9 cellular contexts compared by ENCODE assay signal in genomic region chr11:33716236-33716635, GRCh38. TPM values are rescaled to one million over a fixed set of nuclear protein-coding genes. Genes with fewer than 3 reads are reported as not detected.
DNase-seq lines count a peak whose midpoint lies in the region; ATAC-seq, FAIRE-seq and TF ChIP-seq lines count a peak whose summit lies in the region.
"Had no signal": no experiment of that assay in that cellular context is flagged by ENCODE, and none has a peak within 500 bp of the region (broad histone marks: within the 10 kb centered on the region; RNA-seq: fewer than 3 reads in every experiment).

No MANE protein-coding gene starts in this region.

- H3K4me3 Mint-ChIP-seq in T-cell (no peak overlapping the region), WTC11 (no peak overlapping the region)
- H3K4me3 Mint-ChIP-seq: stimulated activated naive CD8-positive, alpha-beta T cell treated with anti-CD3 and anti-CD28 coated beads, Interleukin-15, Interleukin-2, amounts not matched to agents 100 ng/mL and 50 ng/mL, for 24 hours had no signal

- H3K36me3 Mint-ChIP-seq in T-cell (peaks cover 37% of the 10 kb centered on the region), WTC11 (peaks cover 16% of the 10 kb centered on the region)

- H3K4me3 ChIP-seq in adipocyte (ENCODE audit: low read length): no peak overlapping the region

- no peaks in the 10 kb centered on the region for H3K9me3 ChIP-seq in adipocyte (ENCODE audit: control insufficient read depth, low read length)

- H3K4me1 Mint-ChIP-seq in T-cell (no peaks in the 10 kb centered on the region), WTC11 (no peaks in the 10 kb centered on the region)

- H3K36me3 ChIP-seq in adipocyte (ENCODE audit: control insufficient read depth, insufficient read depth, low read length, severe bottlenecking): peaks cover 87% of the 10 kb centered on the region

- peak; percentile 72 for FAIRE-seq in GM19239 (lab: Jason Lieb, UNC)

- H3K27me3 Mint-ChIP-seq in T-cell: no peaks in the 10 kb centered on the region
- H3K27me3 Mint-ChIP-seq in WTC11 (ENCODE audit: low read depth): no peaks in the 10 kb centered on the region
- H3K27me3 Mint-ChIP-seq: stimulated activated naive CD8-positive, alpha-beta T cell treated with anti-CD3 and anti-CD28 coated beads, Interleukin-15, Interleukin-2, amounts not matched to agents 100 ng/mL and 50 ng/mL, for 24 hours had no signal

- peak; percentile 48 for DNase-seq in AG08395 (ENCODE audit: low spot score)
- DNase-seq in GM19239 (ENCODE audit: insufficient read length, low spot score): no peak
- peak; percentile 50 for DNase-seq in adipocyte (ENCODE audit: low read depth)
- no peak for DNase-seq in left colon
- DNase-seq in T-cell: no peak
- no peak for DNase-seq in hippocampal formation (lab: John Stamatoyannopoulos, UW)
- DNase-seq in NCI-H226: no peak
- no peak for DNase-seq in WTC11 (ENCODE audit: low spot score)

- H3K9ac ChIP-seq in adipocyte (ENCODE audit: low read length): no peak overlapping the region

- CTCF ChIA-PET in T-cell (lab: Charles Lee) (interaction anchor here (0.5 to 3.4 kb wide), 5 partner anchors 15 to 477 kb away, joined by 3 to 35 read pairs (median 5); no protein-coding TSS in a partner anchor), WTC11 (lab: Charles Lee) (interaction anchor here (0.9 to 3.4 kb wide), 11 partner anchors 16 to 280 kb away, joined by 3 to 22 read pairs (median 5); partner anchors contain the start of gene CD59)

- POLR2A ChIA-PET in T-cell (lab: Charles Lee): interaction anchor here (0.9 to 1.2 kb wide), 2 partner anchors 26 kb away, joined by 3 read pairs; no protein-coding TSS in a partner anchor
- POLR2A ChIA-PET in WTC11 (lab: Charles Lee): no interaction called here

- H3K4me1 ChIP-seq in adipocyte (ENCODE audit: control insufficient read depth, insufficient read depth, low read length): peaks cover 17% of the 10 kb centered on the region

- H3K27ac Mint-ChIP-seq in T-cell (no peak overlapping the region), WTC11 (no peak overlapping the region)
- H3K27ac Mint-ChIP-seq: stimulated activated naive CD8-positive, alpha-beta T cell treated with anti-CD3 and anti-CD28 coated beads, Interleukin-15, Interleukin-2, amounts not matched to agents 100 ng/mL and 50 ng/mL, for 24 hours had no signal

- H3K27me3 ChIP-seq in adipocyte (replicated peaks; ENCODE audit: control insufficient read depth, insufficient read depth, low read length): no peaks in the 10 kb centered on the region

- peak; percentile 50 for ATAC-seq in left colon
- no peak for ATAC-seq in T-cell (replicated peaks in 1 of 4)
- no peak; the same call in 1 of the 2 replicates for ATAC-seq in WTC11

- no peak for TF ChIP-seq CTCF in WTC11 (IDR thresholded peaks at IDR 0.05)

- intact Hi-C loops in left colon (cut with DNase I, micrococcal nuclease): no loop called here

- H3K9me3 Mint-ChIP-seq in T-cell: no peaks in the 10 kb centered on the region
- no peaks in the 10 kb centered on the region for H3K9me3 Mint-ChIP-seq in WTC11
- H3K9me3 Mint-ChIP-seq: stimulated activated naive CD8-positive, alpha-beta T cell treated with anti-CD3 and anti-CD28 coated beads, Interleukin-15, Interleukin-2, amounts not matched to agents 100 ng/mL and 50 ng/mL, for 24 hours had no signal

TF ChIP-seq in WTC11, 78 proteins besides CTCF, POLR2A, EP300 and RAD21:
- TF ChIP-seq CBFB (CRISPR knock-in tag; IDR thresholded peaks at IDR 0.05; ENCODE audit: low read depth) (no peak), OVOL2 (CRISPR knock-in tag; IDR thresholded peaks at IDR 0.05; ENCODE audit: borderline replicate concordance) (no peak), USF1 (CRISPR knock-in tag; IDR thresholded peaks at IDR 0.05) (no peak), FOXP1 (CRISPR knock-in tag; IDR thresholded peaks at IDR 0.05; ENCODE audit: borderline replicate concordance) (no peak), ZNF232 (CRISPR knock-in tag; IDR thresholded peaks at IDR 0.05) (no peak), NFYB (CRISPR knock-in tag; conservative IDR thresholded peaks at IDR 0.05; ENCODE audit: low read depth) (no peak), ZNF671 (CRISPR knock-in tag; IDR thresholded peaks at IDR 0.05) (no peak), HMGXB4 (CRISPR knock-in tag; IDR thresholded peaks at IDR 0.05) (no peak), PRDM15 (CRISPR knock-in tag; IDR thresholded peaks at IDR 0.05) (no peak), ZNF512 (CRISPR knock-in tag; IDR thresholded peaks at IDR 0.05; ENCODE audit: borderline replicate concordance) (no peak), RORB (CRISPR knock-in tag; IDR thresholded peaks at IDR 0.05) (no peak), ZNF317 (CRISPR knock-in tag; IDR thresholded peaks at IDR 0.05; ENCODE audit: borderline replicate concordance, low read depth) (no peak)

RNA-seq across cellular contexts. Expression of gene C11orf91, which starts 15.6 kb away (rescaled TPM):
- not detected for total RNA-seq in left colon
- total RNA-seq in T-cell: under 1 TPM in 1 of 5 donors, not detected in 4; 0.95 TPM
- 0.22 TPM in 1 of 3 replicates, not detected in the others for total RNA-seq in WTC11 (2021)

RNA-seq across cellular contexts. Expression of gene CD59, which starts 20.0 kb away (rescaled TPM):
- total RNA-seq in left colon (100 to 1,000 TPM; 271 to 585 TPM), T-cell (10 to 100 TPM; 34.3 to 85.8 (median 71.9) TPM), WTC11 (2021) (65.8 to 86.7 TPM (median 79.7 TPM) in 3 replicates)

RNA-seq across cellular contexts. Expression of gene FBXO3, which starts 58.1 kb away (rescaled TPM):
- 10 to 100 TPM; 29.5 to 36.5 TPM for total RNA-seq in left colon
- 10 to 100 TPM; 37.1 to 60.0 (median 41.1) TPM for total RNA-seq in T-cell
- total RNA-seq in WTC11 (2021): 14.5 to 19.0 TPM (median 15.7 TPM) in 3 replicates

Comparison
In these comparisons a context has a peak if more than half of its experiments do, and no peak if none do; other contexts are left out.
1. DNase-seq: peak in AG08395 (single experiment) and adipocyte (single experiment); none in GM19239 (single experiment), left colon (0 of 2), T-cell (0 of 34), hippocampal formation (0 of 2), NCI-H226 (single experiment) and WTC11 (single experiment).